9 cellular contexts compared by ENCODE assay signal in genomic region chr4:154018659-154019058, GRCh38.
DNase-seq lines count a peak whose midpoint lies in the region; ATAC-seq lines count a peak whose summit lies in the region.
"Had no signal": no experiment of that assay in that cellular context is flagged by ENCODE, and none has a peak within 500 bp of the region (broad histone marks: within the 10 kb centered on the region; RNA-seq: fewer than 3 reads in every experiment).

No MANE protein-coding gene starts in this region.

- peak in 5 of 6 experiments; percentile 1 to 15 (median 12) for DNase-seq in stimulated activated naive CD4-positive, alpha-beta T cell (lab: John Stamatoyannopoulos, UW)
- DNase-seq in stimulated activated naive CD4-positive, alpha-beta T cell treated with Interleukin-2 at 50 U/mL for 16 hours (lab: John Stamatoyannopoulos, UW) = no peak
- DNase-seq in activated T-cell treated with anti-CD3 and anti-CD28 coated beads for 4 hours = peak; percentile 1
- DNase-seq in islet precursor cell = peak; percentile 63
- DNase-seq in NCI-H2029 (lab: John Stamatoyannopoulos, UW) = no peak
- DNase-seq in Right ventricle myocardium inferior (ENCODE audit: missing footprints) = no peak
- DNase-seq: immature natural killer cell had no signal

- ATAC-seq in HG03025 (IDR thresholded peaks at IDR 0.05; ENCODE audit: low FRiP score, unreplicated experiment) = no peak
- no peak for ATAC-seq in HG02884 (IDR thresholded peaks at IDR 0.05; ENCODE audit: unreplicated experiment)
- ATAC-seq in Right ventricle myocardium inferior = no peak

- intact Hi-C loops in Right ventricle myocardium inferior (cut with DNase I) = no loop called here

Comparison
In these comparisons a context has a peak if more than half of its experiments do, and no peak if none do; other contexts are left out.
1. DNase-seq: peak in stimulated activated naive CD4-positive, alpha-beta T cell (5 of 6), activated T-cell treated with anti-CD3 and anti-CD28 coated beads for 4 hours (single experiment) and islet precursor cell (single experiment); none in stimulated activated naive CD4-positive, alpha-beta T cell treated with Interleukin-2 at 50 U/mL for 16 hours (single experiment), NCI-H2029 (single experiment) and Right ventricle myocardium inferior (single experiment).